Comparison of ENCODE assay signal across 8 cellular contexts in genomic region chr15:42207674-42208579, GRCh38. TPM values are rescaled to one million over a fixed set of nuclear protein-coding genes. Genes with fewer than 3 reads are reported as not detected.
A peak's percentile ranks its signal among the peaks of the same experiment; 100 is the strongest.
DNase-seq lines count a peak whose midpoint lies in the region; ATAC-seq and TF ChIP-seq lines count a peak whose summit lies in the region.

VPS39 (minus strand) TSS chr15:42208304; CDS start chr15:42208153, 151 bp downstream.

- no peak for TF ChIP-seq CTCF in DND-41 (IDR thresholded peaks at IDR 0.05; ENCODE audit: borderline replicate concordance, extremely low read depth, low read length, poor library complexity, severe bottlenecking)
- TF ChIP-seq CTCF in RWPE1 (conservative IDR thresholded peaks at IDR 0.05; ENCODE audit: low read depth) = no peak
- TF ChIP-seq CTCF in fibroblast of mammary gland (conservative IDR thresholded peaks at IDR 0.05; ENCODE audit: control insufficient read depth, insufficient read depth, low read depth, low read length) = no peak

- ATAC-seq in DND-41 (ENCODE audit: insufficient read depth, low read depth) = peak; percentile 99
- ATAC-seq in GM21825 (IDR thresholded peaks at IDR 0.05; ENCODE audit: unreplicated experiment) = peak; percentile 95
- peak; percentile 95 for ATAC-seq in activated T-helper 17 cell treated with anti-CD3 and anti-CD28 coated beads, Interleukin-2, amount 50 U/mL, for 72 hours (replicated peaks)
- peak; percentile 98 for ATAC-seq in naive thymus-derived CD4-positive, alpha-beta T cell
- ATAC-seq in stimulated activated memory B cell treated with anti-CD40 and anti-IgM and Interleukin-4, amounts not matched to agents 10 μg/mL and 1 μg/mL and 100 μg/mL, for 72 hours = peak; percentile 99

- peak within 1 kb of the TSS; percentile 84 for H3K4me2 ChIP-seq in DND-41 (ENCODE audit: insufficient read depth, low read length)

- peak within 1 kb of the TSS; percentile 94 for H3K27ac Mint-ChIP-seq in activated T-helper 17 cell treated with anti-CD3 and anti-CD28 coated beads, Interleukin-2, amount 50 U/mL, for 72 hours
- peak within 1 kb of the TSS; percentile 79 to 97 (median 93) for H3K27ac Mint-ChIP-seq in naive thymus-derived CD4-positive, alpha-beta T cell
- H3K27ac Mint-ChIP-seq in stimulated activated memory B cell treated with anti-CD40 and anti-IgM and Interleukin-4, amounts not matched to agents 10 μg/mL and 1 μg/mL and 100 μg/mL, for 72 hours = peak within 1 kb of the TSS; percentile 95

- no peaks in the 10 kb centered on the region for H3K27me3 Mint-ChIP-seq in activated T-helper 17 cell treated with anti-CD3 and anti-CD28 coated beads, Interleukin-2, amount 50 U/mL, for 72 hours
- H3K27me3 Mint-ChIP-seq in naive thymus-derived CD4-positive, alpha-beta T cell = no peaks in the 10 kb centered on the region
- H3K27me3 Mint-ChIP-seq in stimulated activated memory B cell treated with anti-CD40 and anti-IgM and Interleukin-4, amounts not matched to agents 10 μg/mL and 1 μg/mL and 100 μg/mL, for 72 hours = no peaks in the 10 kb centered on the region

- H3K9ac ChIP-seq in DND-41 (ENCODE audit: low read depth, low read length) = peak within 1 kb of the TSS; percentile 92

- H3K4me3 Mint-ChIP-seq in activated T-helper 17 cell treated with anti-CD3 and anti-CD28 coated beads, Interleukin-2, amount 50 U/mL, for 72 hours = peak within 1 kb of the TSS; percentile 94
- peak within 1 kb of the TSS; percentile 79 to 97 (median 95) for H3K4me3 Mint-ChIP-seq in naive thymus-derived CD4-positive, alpha-beta T cell
- peak within 1 kb of the TSS; percentile 97 for H3K4me3 Mint-ChIP-seq in stimulated activated memory B cell treated with anti-CD40 and anti-IgM and Interleukin-4, amounts not matched to agents 10 μg/mL and 1 μg/mL and 100 μg/mL, for 72 hours

- no peaks in the 10 kb centered on the region for H3K27me3 ChIP-seq in DND-41 (ENCODE audit: insufficient read depth, low read length, poor library complexity)
- H3K27me3 ChIP-seq in naive thymus-derived CD4-positive, alpha-beta T cell (ENCODE audit: control insufficient read depth in 2 of 2, insufficient read depth in 2 of 2, low read length in 2 of 2) = no peaks in the 10 kb centered on the region

- peak within 1 kb of the TSS; percentile 76 for H3K27ac ChIP-seq in DND-41 (ENCODE audit: low read length)
- H3K27ac ChIP-seq in RWPE1 = peak within 1 kb of the TSS; percentile 70
- H3K27ac ChIP-seq in naive thymus-derived CD4-positive, alpha-beta T cell (ENCODE audit: low read depth, low read length) = peak within 1 kb of the TSS; percentile 89

- H3K79me2 ChIP-seq in DND-41 (ENCODE audit: insufficient read depth, low read length) = peaks cover 43% of the 10 kb centered on the region

- H3K4me1 Mint-ChIP-seq in activated T-helper 17 cell treated with anti-CD3 and anti-CD28 coated beads, Interleukin-2, amount 50 U/mL, for 72 hours = peaks cover 34% of the 10 kb centered on the region
- peaks cover 29 to 50% (median 42%) of the 10 kb centered on the region in 7 donors for H3K4me1 Mint-ChIP-seq in naive thymus-derived CD4-positive, alpha-beta T cell
- peaks cover 45% of the 10 kb centered on the region for H3K4me1 Mint-ChIP-seq in stimulated activated memory B cell treated with anti-CD40 and anti-IgM and Interleukin-4, amounts not matched to agents 10 μg/mL and 1 μg/mL and 100 μg/mL, for 72 hours

- intact Hi-C loops in naive thymus-derived CD4-positive, alpha-beta T cell (cut with micrococcal nuclease) = loop anchor here (1.0 to 10.0 kb wide), 2 partner anchors 65 to 707 kb away; partner anchors contain the start of genes GANC (in 2 of the 2) and TMEM87A (in 2 of the 2)

- H3K36me3 ChIP-seq in DND-41 (ENCODE audit: insufficient read depth, low read length) = peaks cover 25% of the 10 kb centered on the region
- H3K36me3 ChIP-seq in naive thymus-derived CD4-positive, alpha-beta T cell (ENCODE audit: control insufficient read depth in 2 of 3, insufficient read depth in 3 of 3, low read length in 3 of 3) = peaks cover 0 to 23% (median 0%) of the 10 kb centered on the region in 3 experiments

- H4K20me1 ChIP-seq in DND-41 (ENCODE audit: insufficient read depth, low read length) = peaks cover 4% of the 10 kb centered on the region; the same call in 1 of the 2 replicates

- H3K9me3 Mint-ChIP-seq in activated T-helper 17 cell treated with anti-CD3 and anti-CD28 coated beads, Interleukin-2, amount 50 U/mL, for 72 hours = no peaks in the 10 kb centered on the region
- H3K9me3 Mint-ChIP-seq in naive thymus-derived CD4-positive, alpha-beta T cell = peaks cover 0 to 1% (median 0%) of the 10 kb centered on the region in 11 donors
- no peaks in the 10 kb centered on the region for H3K9me3 Mint-ChIP-seq in stimulated activated memory B cell treated with anti-CD40 and anti-IgM and Interleukin-4, amounts not matched to agents 10 μg/mL and 1 μg/mL and 100 μg/mL, for 72 hours

- peak; percentile 85 for DNase-seq in DND-41
- DNase-seq in LHCN-M2 (ENCODE audit: low read depth) = peak; percentile 78
- peak; percentile 92 for DNase-seq in RWPE1 (ENCODE audit: low spot score)
- DNase-seq in fibroblast of mammary gland (ENCODE audit: low read depth) = peak; percentile 83
- peak; percentile 58 to 82 (median 79) for DNase-seq in naive thymus-derived CD4-positive, alpha-beta T cell

- peaks cover 32% of the 10 kb centered on the region for H3K4me1 ChIP-seq in DND-41 (ENCODE audit: insufficient read depth, low read length)
- H3K4me1 ChIP-seq in naive thymus-derived CD4-positive, alpha-beta T cell (ENCODE audit: control insufficient read depth in 2 of 2, insufficient read depth in 2 of 2, low read length in 2 of 2) = peaks cover 18 to 22% of the 10 kb centered on the region in 2 donors

- POLR2A ChIA-PET in RWPE1 (lab: Yijun Ruan, JAX; ENCODE audit: low non-redundant PET) = interaction anchor here (0.6 kb wide), 2 partner anchors 9 to 25 kb away, joined by 4 read pairs; no protein-coding TSS in a partner anchor
- POLR2A ChIA-PET in naive thymus-derived CD4-positive, alpha-beta T cell (lab: Charles Lee) = interaction anchor here (0.5 to 2.1 kb wide), 7 partner anchors 12 to 956 kb away, joined by 3 to 17 read pairs (median 4); partner anchors contain the start of genes GANC and TMEM87A

- no peaks in the 10 kb centered on the region for H3K9me3 ChIP-seq in DND-41 (ENCODE audit: insufficient read depth, low read length, severe bottlenecking)
- H3K9me3 ChIP-seq in naive thymus-derived CD4-positive, alpha-beta T cell (ENCODE audit: control insufficient read depth in 2 of 3, low read length in 3 of 3) = no peaks in the 10 kb centered on the region

- H3K4me3 ChIP-seq in DND-41 (ENCODE audit: low read depth in 1 of 2, low read length in 2 of 2) (peak within 1 kb of the TSS; percentile 79 to 89), fibroblast of mammary gland (ENCODE audit: control insufficient read depth, low read depth, low read length) (peak within 1 kb of the TSS; percentile 96)
- H3K4me3 ChIP-seq in naive thymus-derived CD4-positive, alpha-beta T cell (ENCODE audit: low read length) = peak within 1 kb of the TSS; percentile 95

- H3K36me3 Mint-ChIP-seq in activated T-helper 17 cell treated with anti-CD3 and anti-CD28 coated beads, Interleukin-2, amount 50 U/mL, for 72 hours (ENCODE audit: low read depth) = peaks cover 55% of the 10 kb centered on the region
- H3K36me3 Mint-ChIP-seq in naive thymus-derived CD4-positive, alpha-beta T cell = peaks cover 0 to 21% (median 0%) of the 10 kb centered on the region in 5 donors
- peaks cover 28% of the 10 kb centered on the region for H3K36me3 Mint-ChIP-seq in stimulated activated memory B cell treated with anti-CD40 and anti-IgM and Interleukin-4, amounts not matched to agents 10 μg/mL and 1 μg/mL and 100 μg/mL, for 72 hours

- peak within 1 kb of the TSS; percentile 91 for H2AFZ ChIP-seq in DND-41 (ENCODE audit: low read depth, low read length)

- CTCF ChIA-PET in RWPE1 (lab: Yijun Ruan, JAX) = interaction anchor here (0.7 kb wide), 1 partner anchor 15 kb away, joined by 3 read pairs; no protein-coding TSS in a partner anchor
- CTCF ChIA-PET in naive thymus-derived CD4-positive, alpha-beta T cell (lab: Charles Lee) = no interaction called here

RNA-seq across cellular contexts. Expression of gene VPS39, which starts in this region (rescaled TPM):
- total RNA-seq in LHCN-M2 (2014; rRNA removed) = 31.1 and 40.4 TPM in 2 replicates
- 27.9 TPM for polyA plus RNA-seq in LHCN-M2 (2012)
- 10 to 100 TPM; 54.6 to 73.6 TPM for total RNA-seq in activated T-helper 17 cell treated with anti-CD3 and anti-CD28 coated beads, Interleukin-2, amount 50 U/mL, for 72 hours
- 100 to 1,000 TPM in 2 of 5 experiments, 10 to 100 TPM in 3; 82.9 to 115 (median 97.3) TPM for total RNA-seq in naive thymus-derived CD4-positive, alpha-beta T cell
- 10 to 100 TPM; 31.8 to 46.0 TPM for polyA plus RNA-seq in naive thymus-derived CD4-positive, alpha-beta T cell

Comparison
In these comparisons a context has a peak if more than half of its experiments do, and no peak if none do; other contexts are left out.
1. Peak in every context shown above with its lines: DNase-seq, ATAC-seq, H3K4me3 ChIP-seq and H3K27ac ChIP-seq.